In the genomic region with DNA sequence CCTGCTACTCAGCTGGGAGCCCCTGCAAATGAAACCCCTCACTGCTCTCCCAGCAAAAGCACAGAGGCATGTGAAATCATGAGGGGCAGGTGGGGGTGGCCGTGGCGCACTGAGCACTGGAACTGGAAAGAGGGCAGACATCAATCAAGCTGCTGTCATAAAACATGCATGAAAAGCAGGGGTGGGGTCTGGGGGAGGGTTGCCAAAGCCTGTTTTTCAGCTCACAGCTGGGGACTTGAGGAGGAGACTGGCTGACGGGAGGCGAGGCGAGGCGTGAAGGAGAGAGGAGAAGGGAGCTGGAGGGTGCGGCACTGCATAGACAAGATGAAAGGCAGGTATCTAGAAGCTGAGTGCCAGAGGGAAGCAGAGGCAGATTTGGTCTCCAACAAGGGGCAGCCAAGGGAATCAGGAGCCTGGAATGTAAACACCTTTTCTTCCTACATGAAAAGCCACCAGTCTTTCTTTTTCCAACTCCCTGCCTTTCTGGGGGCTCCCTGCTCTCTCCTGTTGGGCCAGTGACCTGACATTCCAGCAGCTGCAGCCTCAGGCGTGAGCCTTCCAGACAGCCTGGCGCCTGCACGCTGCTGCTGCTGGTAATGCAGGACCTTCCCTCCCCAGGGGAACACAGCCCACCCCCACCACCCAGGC, we compare ENCODE assay signal across 12 cellular contexts.
DNase-seq lines count a peak whose midpoint lies in the region; ATAC-seq, FAIRE-seq and TF ChIP-seq lines count a peak whose summit lies in the region.
"Had no signal": no experiment of that assay in that cellular context is flagged by ENCODE, and none has a peak within 500 bp of the region (broad histone marks: within the 10 kb centered on the region; RNA-seq: fewer than 3 reads in every experiment).

No MANE protein-coding gene starts in this region.

- POLR2A ChIA-PET in BJ (lab: Charles Lee) = no interaction called here

- TF ChIP-seq CTCF in BJ (IDR thresholded peaks at IDR 0.05; ENCODE audit: insufficient read depth, low read depth, low read length) (0 out of 2 replicates have a peak, but pooled peaks have one; percentile 15), brain microvascular endothelial cell (IDR thresholded peaks at IDR 0.05; ENCODE audit: low read depth, low read length, missing control alignments) (peak; percentile 15)

- CTCF ChIA-PET in BJ (lab: Yijun Ruan, JAX) = interaction anchor here (2.8 kb wide), 1 partner anchor 13 kb away, joined by 8 read pairs; no protein-coding TSS in a partner anchor

- H3K27ac ChIP-seq in brain microvascular endothelial cell (no peak overlapping the region), mesodermal cell (ENCODE audit: low read depth, low read length, severe bottlenecking) (peak overlapping the region; percentile 66), small intestine (ENCODE audit: low read depth in 1 of 2, low read length in 1 of 2) (no peak overlapping the region)
- H3K27ac ChIP-seq: PC-9, vagina had no signal

- ATAC-seq in GM21619 (IDR thresholded peaks at IDR 0.05; ENCODE audit: unreplicated experiment) = no peak

- H3K9me3 ChIP-seq in mesodermal cell (ENCODE audit: control insufficient read depth, low read length) (no peaks in the 10 kb centered on the region), small intestine (ENCODE audit: control insufficient read depth, low read depth) (no peaks in the 10 kb centered on the region)
- H3K9me3 ChIP-seq: vagina had no signal

- WGBS in mesodermal cell (ENCODE audit: insufficient coverage in 2 of 2), 2 experiments = 28% methylated on average over 9 to 10 of the region's 10 CpGs
- 9 to 28% (median 26%) methylated on average over 10 of the region's 10 CpGs for WGBS in small intestine, 3 donors

- no peak for DNase-seq in BJ (ENCODE audit: low read depth)
- peak; percentile 79 to 99 (median 93) for DNase-seq in NCI-H1417 (lab: John Stamatoyannopoulos, UW)
- DNase-seq in brain microvascular endothelial cell = no peak
- DNase-seq in stimulated activated naive CD4-positive, alpha-beta T cell treated with Interleukin-2 at 50 U/mL for 16 hours (lab: John Stamatoyannopoulos, UW) = no peak
- no peak for DNase-seq in small intestine
- no peak for DNase-seq in UCSD-AML1 (lab: John Stamatoyannopoulos, UW; ENCODE audit: unreplicated experiment)
- DNase-seq: activated CD8-positive, alpha-beta memory T cell treated with anti-CD3 and anti-CD28 coated beads, Interleukin-2, amount 50 U/mL, for 4 hours; amygdala; PC-9 had no signal

- H3K36me3 ChIP-seq in BJ (ENCODE audit: control insufficient read depth, insufficient read depth, low read length) (no peaks in the 10 kb centered on the region), brain microvascular endothelial cell (replicated peaks) (no peaks in the 10 kb centered on the region), mesodermal cell (ENCODE audit: control insufficient read depth, insufficient read depth, low read length) (no peaks in the 10 kb centered on the region), small intestine (ENCODE audit: control insufficient read depth in 2 of 2, insufficient read depth in 2 of 2, low read length in 2 of 2) (no peaks in the 10 kb centered on the region)
- H3K36me3 ChIP-seq: vagina had no signal

- in situ Hi-C loops in brain microvascular endothelial cell (cut with HindIII; ENCODE audit: low pct_ligation_motif_present, low sequenced_read_pairs) = no loop called here

- H3K4me1 ChIP-seq in mesodermal cell (ENCODE audit: control insufficient read depth, insufficient read depth, low read length, poor library complexity, severe bottlenecking) (peaks cover 14% of the 10 kb centered on the region), small intestine (ENCODE audit: control insufficient read depth in 2 of 2, insufficient read depth in 1 of 2, low read depth in 1 of 2, low read length in 1 of 2) (no peaks in the 10 kb centered on the region)

- H3K4me3 ChIP-seq in BJ (ENCODE audit: low read depth, low read length) (no peak overlapping the region), brain microvascular endothelial cell (ENCODE audit: low read depth, low read length) (no peak overlapping the region), mesodermal cell (ENCODE audit: extremely low read depth, insufficient read depth, low read length, poor library complexity, severe bottlenecking) (no peak overlapping the region), small intestine (ENCODE audit: low read depth in 1 of 2, low read length in 2 of 2) (no peak overlapping the region)
- H3K4me3 ChIP-seq: PC-9, vagina had no signal

- H3K27me3 ChIP-seq in BJ (ENCODE audit: control insufficient read depth, insufficient read depth, low read length) = peaks cover 7% of the 10 kb centered on the region
- no peaks in the 10 kb centered on the region for H3K27me3 ChIP-seq in brain microvascular endothelial cell (replicated peaks)
- H3K27me3 ChIP-seq in small intestine (ENCODE audit: control insufficient read depth in 2 of 2, insufficient read depth in 2 of 2, low read length in 2 of 2) = no peaks in the 10 kb centered on the region
- H3K27me3 ChIP-seq: vagina had no signal

- no peak for FAIRE-seq in small intestine (lab: Jason Lieb, UNC)

Comparison
In these comparisons a context has a peak if more than half of its experiments do, and no peak if none do; other contexts are left out.
1. DNase-seq: peak in NCI-H1417 (3 of 3); none in BJ (single experiment), brain microvascular endothelial cell (single experiment), stimulated activated naive CD4-positive, alpha-beta T cell treated with Interleukin-2 at 50 U/mL for 16 hours (single experiment), small intestine (single experiment) and UCSD-AML1 (single experiment).